23 cellular contexts compared by ENCODE assay signal in genomic region chr5:176979669-176980068, GRCh38. TPM values are rescaled to one million over a fixed set of nuclear protein-coding genes. Genes with fewer than 3 reads are reported as not detected.
A peak's percentile ranks its signal among the peaks of the same experiment; 100 is the strongest.
DNase-seq lines count a peak whose midpoint lies in the region; ATAC-seq, FAIRE-seq and TF ChIP-seq lines count a peak whose summit lies in the region.
"Had no signal": no experiment of that assay in that cellular context is flagged by ENCODE, and none has a peak within 500 bp of the region (broad histone marks: within the 10 kb centered on the region; RNA-seq: fewer than 3 reads in every experiment).

No MANE protein-coding gene starts in this region.

- no peak overlapping the region for H3K4me3 Mint-ChIP-seq in activated CD8-positive, alpha-beta memory T cell treated with anti-CD3 and anti-CD28 coated beads, Interleukin-2, amount 10 ng/mL, durations not matched to agents 7 days and 5 days
- H3K4me3 Mint-ChIP-seq in CD14-positive monocyte, result no peak overlapping the region
- H3K4me3 Mint-ChIP-seq: B cell had no signal

- peaks cover 15% of the 10 kb centered on the region for H3K4me1 Mint-ChIP-seq in activated CD8-positive, alpha-beta memory T cell treated with anti-CD3 and anti-CD28 coated beads, Interleukin-2, amount 10 ng/mL, durations not matched to agents 7 days and 5 days
- peaks cover 2% of the 10 kb centered on the region for H3K4me1 Mint-ChIP-seq in CD14-positive monocyte

- no peak for DNase-seq in activated CD8-positive, alpha-beta memory T cell treated with anti-CD3 and anti-CD28 coated beads, Interleukin-2, amount 10 ng/mL, durations not matched to agents 7 days and 5 days
- no peak for DNase-seq in activated CD8-positive, alpha-beta memory T cell treated with anti-CD3 and anti-CD28 coated beads, Interleukin-2, amount 50 U/mL, for 48 hours
- DNase-seq in CD14-positive monocyte (ENCODE audit: low spot score) (no peak), HCT116 (ENCODE audit: low read depth, low spot score) (no peak), K562 (ENCODE audit: extremely low read depth in 1 of 4, low spot score in 3 of 4) (no peak), spleen (no peak)
- DNase-seq: DMS79 treated with DMSO at 0.1 percent for 48 hours; NCI-H1105; NCI-H146; NCI-H2029; NCI-H226; NCI-H510A treated with DMSO at 0.1 percent for 48 hours; NCI-H748 treated with DMSO at 0.1 percent for 48 hours; NK-92 treated with Interleukin-12 subunit alpha and Interleukin-12 subunit beta, amount 100 ng/mL, for 24 hours; OCI-M1; SJCRH30 had no signal

- POLR2A ChIA-PET in HCT116 (lab: Charles Lee) (no interaction called here), K562 (lab: Yijun Ruan, JAX) (interaction anchor here (0.6 kb wide), 1 partner anchor 26 kb away, joined by 3 read pairs; no protein-coding TSS in a partner anchor)

- TF ChIP-seq CTCF in CD14-positive monocyte (IDR thresholded peaks at IDR 0.05) (no peak), HCT116 (IDR thresholded peaks at IDR 0.05 in 2 of 3, conservative IDR thresholded peaks at IDR 0.05 in 1 of 3; ENCODE audit: borderline replicate concordance in 1 of 3, insufficient read depth in 1 of 3, low read depth in 2 of 3, low read length in 2 of 3) (no peak), K562 (IDR thresholded peaks at IDR 0.05 in 2 of 3, conservative IDR thresholded peaks at IDR 0.05 in 1 of 3; ENCODE audit: insufficient read depth in 2 of 3, low read depth in 1 of 3, low read length in 3 of 3) (no peak), spleen (IDR thresholded peaks at IDR 0.05 in 8 of 11, conservative IDR thresholded peaks at IDR 0.05 in 3 of 11) (no peak)

- FAIRE-seq in K562 (lab: Jason Lieb, UNC), result no peak
- FAIRE-seq: GM12891, RCC 7860 had no signal

- H3K36me3 ChIP-seq in HCT116 (ENCODE audit: control insufficient read depth in 1 of 2, insufficient read depth in 2 of 2, low read length in 2 of 2) (peaks cover 22 to 37% of the 10 kb centered on the region in 2 experiments), K562 (ENCODE audit: control insufficient read depth, insufficient read depth, low read length) (peaks cover 54% of the 10 kb centered on the region), spleen (peaks cover 0 to 80% (median 48%) of the 10 kb centered on the region in 6 donors)

- no peaks in the 10 kb centered on the region for H3K9me1 ChIP-seq in K562 (ENCODE audit: control insufficient read depth, insufficient read depth, low read length)

- H3K27ac ChIP-seq in HCT116 (ENCODE audit: low read depth, low read length) (no peak overlapping the region), K562 (ENCODE audit: extremely low read depth, low read depth, low read length) (no peak overlapping the region), spleen (no peak overlapping the region)
- H3K27ac ChIP-seq: HL-60, KMS-11, SJCRH30 had no signal

- 90% methylated on average over 3 of the region's 3 CpGs for WGBS in K562 (ENCODE audit: insufficient coverage, low coverage, missing lambda C conversion rate)
- 75 to 84% (median 81%) methylated on average over 3 of the region's 3 CpGs for WGBS in spleen, 5 donors

- H3K36me3 Mint-ChIP-seq in activated CD8-positive, alpha-beta memory T cell treated with anti-CD3 and anti-CD28 coated beads, Interleukin-2, amount 10 ng/mL, durations not matched to agents 7 days and 5 days, result peaks cover 25% of the 10 kb centered on the region
- H3K36me3 Mint-ChIP-seq in CD14-positive monocyte, result peaks cover 47 to 74% of the 10 kb centered on the region in 2 donors

- in situ Hi-C loops in K562 (cut with MboI), result no loop called here

- H3K4me3 ChIP-seq in HCT116 (replicated peaks in 1 of 2; ENCODE audit: low read depth in 1 of 2, low read length in 2 of 2), result no peak overlapping the region
- H3K4me3 ChIP-seq in K562, result no peak overlapping the region
- H3K4me3 ChIP-seq in spleen, result no peak overlapping the region
- H3K4me3 ChIP-seq: SJCRH30 had no signal

- H2AFZ ChIP-seq in HCT116 (ENCODE audit: low read depth, low read length, poor library complexity, severe bottlenecking) (no peak overlapping the region), K562 (ENCODE audit: low read depth, low read length) (no peak overlapping the region)

- H3K27me3 ChIP-seq in HCT116 (ENCODE audit: insufficient read depth, low read length), result no peaks in the 10 kb centered on the region
- no peaks in the 10 kb centered on the region for H3K27me3 ChIP-seq in K562 (ENCODE audit: control insufficient read depth in 2 of 2, insufficient read depth in 2 of 2, low read length in 2 of 2)
- H3K27me3 ChIP-seq in spleen (replicated peaks in 1 of 7), result no peaks in the 10 kb centered on the region
- H3K27me3 ChIP-seq: SJCRH30 had no signal

- intact Hi-C loops in CD14-positive monocyte (cut with micrococcal nuclease), result loop anchor here in 1 of 2 donors (5.0 kb wide), 1 partner anchor 43 kb away; the partner anchor contains the start of gene ZNF346
- intact Hi-C loops in HCT116 (cut with micrococcal nuclease), result no loop called here
- intact Hi-C loops in K562 (cut with micrococcal nuclease), result no loop called here
- intact Hi-C loops in spleen (cut with DNase I; ENCODE audit: low total_unique reads), result no loop called here

- TF ChIP-seq POLR2A in HCT116 (IDR thresholded peaks at IDR 0.05; ENCODE audit: borderline replicate concordance, extremely low read depth, insufficient read depth, insufficient read length) (no peak), K562 (conservative IDR thresholded peaks at IDR 0.05) (no peak), spleen (IDR thresholded peaks at IDR 0.05) (no peak)

- CTCF ChIA-PET in activated CD8-positive, alpha-beta memory T cell treated with anti-CD3 and anti-CD28 coated beads, Interleukin-2, amount 10 ng/mL, durations not matched to agents 7 days and 5 days (lab: Charles Lee), result no interaction called here
- CTCF ChIA-PET in HCT116 (lab: Charles Lee), result no interaction called here
- CTCF ChIA-PET in K562 (lab: Yijun Ruan, JAX; ENCODE audit: low intra/inter-chr PET ratio), result no interaction called here

- H3K79me2 ChIP-seq in HCT116 (ENCODE audit: insufficient read depth, low read length) (peaks cover 75% of the 10 kb centered on the region), K562 (ENCODE audit: control insufficient read depth, insufficient read depth, low read length) (peaks cover 34% of the 10 kb centered on the region)

- ATAC-seq in activated CD8-positive, alpha-beta memory T cell treated with anti-CD3 and anti-CD28 coated beads, Interleukin-2, amount 10 ng/mL, durations not matched to agents 7 days and 5 days, result peak; percentile 23
- ATAC-seq in HCT116 (no peak), K562 (no peak), GM18520 (IDR thresholded peaks at IDR 0.05; ENCODE audit: unreplicated experiment) (no peak), GM21528 (IDR thresholded peaks at IDR 0.05; ENCODE audit: low FRiP score, unreplicated experiment) (no peak)

- RAD21 ChIA-PET in HCT116 (lab: Charles Lee; ENCODE audit: low non-redundant PET in 1 of 2, low total read pairs in 2 of 2, uncharacterized antibody in 2 of 2, unreplicated experiment in 2 of 2), result no interaction called here

- no peaks in the 10 kb centered on the region for H3K9me2 ChIP-seq in HCT116 (ENCODE audit: insufficient read depth)

- BruUV-seq in HCT116 (replicated peaks; lab: Mats Ljungman, UMichigan) (TSS peak; percentile 38), K562 (replicated peaks; lab: Mats Ljungman, UMichigan) (TSS peak; percentile 23)

- no peaks in the 10 kb centered on the region for H3K27me3 Mint-ChIP-seq in activated CD8-positive, alpha-beta memory T cell treated with anti-CD3 and anti-CD28 coated beads, Interleukin-2, amount 10 ng/mL, durations not matched to agents 7 days and 5 days
- peaks cover 0 to 2% (median 0%) of the 10 kb centered on the region in 3 donors for H3K27me3 Mint-ChIP-seq in CD14-positive monocyte (ENCODE audit: low read depth in 3 of 3)
- H3K27me3 Mint-ChIP-seq: B cell had no signal

- H4K20me1 ChIP-seq in HCT116 (ENCODE audit: insufficient read depth), result 0 out of 2 replicates have a peak, but pooled peaks cover 4% of the 10 kb centered on the region
- H4K20me1 ChIP-seq in K562 (replicated peaks; ENCODE audit: control insufficient read depth, insufficient read depth, low read length), result no peaks in the 10 kb centered on the region

- H3K4me2 ChIP-seq in HCT116 (ENCODE audit: low read length), result no peak overlapping the region
- no peak overlapping the region for H3K4me2 ChIP-seq in K562 (ENCODE audit: insufficient read depth, low read length)
- H3K4me2 ChIP-seq: KMS-11 had no signal

- H3K9ac ChIP-seq in HCT116 (ENCODE audit: low read length) (no peak overlapping the region), K562 (ENCODE audit: insufficient read depth in 1 of 2, low read depth in 2 of 2, low read length in 2 of 2) (no peak overlapping the region)
- H3K9ac ChIP-seq: KMS-11 had no signal

- no peak for TF ChIP-seq EP300 in K562 (IDR thresholded peaks at IDR 0.05; ENCODE audit: low read length)

- peak overlapping the region; percentile 50 for H3K27ac Mint-ChIP-seq in activated CD8-positive, alpha-beta memory T cell treated with anti-CD3 and anti-CD28 coated beads, Interleukin-2, amount 10 ng/mL, durations not matched to agents 7 days and 5 days
- peak overlapping the region in 4 of 7 donors; percentile 13 to 62 (median 56) for H3K27ac Mint-ChIP-seq in CD14-positive monocyte
- H3K27ac Mint-ChIP-seq: B cell had no signal

- H3K9me3 ChIP-seq in HCT116 (ENCODE audit: control insufficient read depth in 1 of 2, insufficient read depth in 1 of 2, low read depth in 1 of 2, low read length in 2 of 2), result no peaks in the 10 kb centered on the region
- H3K9me3 ChIP-seq in K562 (replicated peaks; ENCODE audit: control insufficient read depth, insufficient read depth, low read depth, low read length), result no peaks in the 10 kb centered on the region
- H3K9me3 ChIP-seq in spleen, result no peaks in the 10 kb centered on the region
- H3K9me3 ChIP-seq: SJCRH30 had no signal

- H3K4me1 ChIP-seq in HCT116 (ENCODE audit: control insufficient read depth in 1 of 2, insufficient read depth in 2 of 2, low read length in 2 of 2) (no peaks in the 10 kb centered on the region), K562 (replicated peaks in 1 of 2; ENCODE audit: control insufficient read depth in 2 of 2, insufficient read depth in 2 of 2, low read length in 2 of 2) (no peaks in the 10 kb centered on the region; a peak in 2 of 5 replicates), spleen (peaks cover 0 to 10% (median 0%) of the 10 kb centered on the region in 6 donors)

- H3K9me3 Mint-ChIP-seq in activated CD8-positive, alpha-beta memory T cell treated with anti-CD3 and anti-CD28 coated beads, Interleukin-2, amount 10 ng/mL, durations not matched to agents 7 days and 5 days (ENCODE audit: low read depth), result no peaks in the 10 kb centered on the region
- peaks cover 0 to 3% (median 3%) of the 10 kb centered on the region in 7 donors for H3K9me3 Mint-ChIP-seq in CD14-positive monocyte

- no peak for TF ChIP-seq RAD21 in HCT116 (IDR thresholded peaks at IDR 0.05; ENCODE audit: low read depth)
- TF ChIP-seq RAD21 in K562 (CRISPR knock-in tag; conservative IDR thresholded peaks at IDR 0.05 in 1 of 2, IDR thresholded peaks at IDR 0.05 in 1 of 2), result no peak

RNA-seq across cellular contexts. Expression of gene UIMC1, which starts 26.9 kb away (rescaled TPM):
- total RNA-seq in activated CD8-positive, alpha-beta memory T cell treated with anti-CD3 and anti-CD28 coated beads, Interleukin-2, amount 10 ng/mL, durations not matched to agents 7 days and 5 days, result 10 to 100 TPM; 50.1 to 56.0 TPM
- polyA plus RNA-seq in CD14-positive monocyte (10 to 100 TPM; 14.8 to 19.1 TPM), K562 (2011; rRNA removed) (31.1 and 33.5 TPM in 2 replicates), K562 (2014; fragmentation: Illumina TruSeq; extraction: Trizol) (37.6 and 43.7 TPM in 2 replicates), K562 (2014; fragmentation: Nextera tagmentation; extraction: Ambion mirVana) (10 to 100 TPM; 14.9 to 23.6 TPM), K562 (2014; rRNA removed) (34.0 and 36.8 TPM in 2 replicates), spleen (10 to 100 TPM; 34.4 to 41.0 (median 39.6) TPM)
- total RNA-seq in HCT116 (2021; ENCODE audit: unreplicated experiment) (38.4 TPM), K562 (2014; rRNA removed) (28.5 and 33.3 TPM in 2 replicates), K562 (2014; rRNA removed; fragmentation: Illumina TruSeq; extraction: Trizol) (51.7 and 52.3 TPM in 2 replicates), K562 (2015; rRNA removed; fragmentation: Illumina TruSeq; extraction: Trizol) (41.6 and 49.2 TPM in 2 replicates), K562 (2021) (44.8 and 46.3 TPM in 2 replicates), spleen (10 to 100 TPM; 41.4 to 81.8 (median 58.3) TPM)
- polyA plus RNA-seq in HCT116 (2012), result 16.4 and 18.6 TPM in 2 replicates
- total RNA-seq in K562 (2011; cell fraction: chromatin; rRNA removed; ENCODE audit: low replicate concordance), result 63.6 and 136 TPM in 2 replicates
- total RNA-seq in K562 (2011; cell fraction: nucleolus; rRNA removed), result 26.2 and 34.3 TPM in 2 replicates
- 68.0 and 110 TPM in 2 replicates for total RNA-seq in K562 (2011; cell fraction: nucleoplasm; rRNA removed)
- 7.2 and 16.6 TPM in 2 replicates for polyA plus RNA-seq in K562 (2011; cell fraction: cytosol; rRNA removed)
- polyA plus RNA-seq in K562 (2011; cell fraction: nucleus; rRNA removed), result 35.3 and 51.1 TPM in 2 replicates
- 21.9 and 25.1 TPM in 2 replicates for polyA plus RNA-seq in K562 (2012)
- polyA minus RNA-seq in K562 (2011; rRNA and poly(A)+ RNA removed), result 47.1 and 79.1 TPM in 2 replicates
- polyA minus RNA-seq in K562 (2011; cell fraction: cytosol; rRNA and poly(A)+ RNA removed), result 20.4 and 21.0 TPM in 2 replicates
- 22.8 and 45.4 TPM in 2 replicates for polyA minus RNA-seq in K562 (2011; cell fraction: nucleus; rRNA and poly(A)+ RNA removed)

RNA-seq across cellular contexts. Expression of gene ZNF346, which starts 42.8 kb away (rescaled TPM):
- 10 to 100 TPM; 28.8 to 31.2 TPM for total RNA-seq in activated CD8-positive, alpha-beta memory T cell treated with anti-CD3 and anti-CD28 coated beads, Interleukin-2, amount 10 ng/mL, durations not matched to agents 7 days and 5 days
- polyA plus RNA-seq in CD14-positive monocyte (1 to 10 TPM; 6.0 to 6.4 TPM), K562 (2011; rRNA removed) (21.7 and 24.6 TPM in 2 replicates), K562 (2014; fragmentation: Illumina TruSeq; extraction: Trizol) (24.8 and 25.1 TPM in 2 replicates), K562 (2014; fragmentation: Nextera tagmentation; extraction: Ambion mirVana) (1 to 10 TPM; 5.0 to 6.5 TPM), K562 (2014; rRNA removed) (16.8 and 20.2 TPM in 2 replicates), spleen (1 to 10 TPM; 5.9 to 9.7 (median 7.3) TPM)
- total RNA-seq in HCT116 (2021; ENCODE audit: unreplicated experiment) (13.7 TPM), K562 (2014; rRNA removed) (19.5 and 29.8 TPM in 2 replicates), K562 (2014; rRNA removed; fragmentation: Illumina TruSeq; extraction: Trizol) (20.1 and 23.1 TPM in 2 replicates), K562 (2015; rRNA removed; fragmentation: Illumina TruSeq; extraction: Trizol) (20.8 and 21.8 TPM in 2 replicates), K562 (2021) (20.5 and 21.1 TPM in 2 replicates), spleen (10 to 100 TPM; 19.1 to 36.3 (median 27.7) TPM)
- polyA plus RNA-seq in HCT116 (2012), result 6.1 and 7.8 TPM in 2 replicates
- total RNA-seq in K562 (2011; cell fraction: chromatin; rRNA removed; ENCODE audit: low replicate concordance), result 84.4 and 88.6 TPM in 2 replicates
- total RNA-seq in K562 (2011; cell fraction: nucleolus; rRNA removed), result 41.8 and 47.2 TPM in 2 replicates
- total RNA-seq in K562 (2011; cell fraction: nucleoplasm; rRNA removed), result 67.8 and 84.8 TPM in 2 replicates
- 21.5 and 22.3 TPM in 2 replicates for polyA plus RNA-seq in K562 (2011; cell fraction: cytosol; rRNA removed)
- polyA plus RNA-seq in K562 (2011; cell fraction: nucleus; rRNA removed), result 27.9 and 29.2 TPM in 2 replicates
- polyA plus RNA-seq in K562 (2012), result 16.4 and 19.9 TPM in 2 replicates
- 24.4 and 25.1 TPM in 2 replicates for polyA minus RNA-seq in K562 (2011; rRNA and poly(A)+ RNA removed)
- 11.6 and 18.0 TPM in 2 replicates for polyA minus RNA-seq in K562 (2011; cell fraction: cytosol; rRNA and poly(A)+ RNA removed)
- 14.3 and 22.0 TPM in 2 replicates for polyA minus RNA-seq in K562 (2011; cell fraction: nucleus; rRNA and poly(A)+ RNA removed)
